Comparison of ENCODE assay signal across 7 cellular contexts in the genomic region with DNA sequence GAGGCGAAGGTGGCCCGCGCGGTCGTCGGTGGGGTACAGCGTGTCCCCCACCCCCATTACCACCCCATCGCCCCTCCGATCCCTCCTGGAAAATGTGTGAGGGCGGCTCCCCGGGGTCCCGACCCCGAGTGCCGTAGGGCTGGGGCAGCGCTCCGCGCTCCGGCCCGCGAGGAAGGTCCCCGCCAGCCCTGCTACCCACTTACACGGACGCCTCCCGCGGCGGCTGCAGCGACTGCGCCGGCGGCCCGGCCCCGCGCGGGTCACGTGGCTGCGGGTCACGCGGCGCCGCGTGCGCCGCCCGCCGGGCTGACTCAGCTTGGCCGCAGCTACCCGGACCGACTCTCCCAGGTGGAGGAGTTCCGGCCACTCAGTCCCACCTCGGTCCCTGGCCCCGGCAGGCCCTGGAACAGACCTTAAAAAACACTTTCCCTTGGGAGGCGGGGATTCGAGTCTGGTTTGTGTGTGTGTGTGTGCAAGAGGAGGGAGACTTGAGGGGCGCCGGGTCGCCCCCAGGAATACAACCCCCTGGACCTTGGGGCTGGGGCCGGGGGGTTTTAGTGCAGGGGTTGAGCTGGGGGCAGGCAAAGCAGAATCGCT.
DNase-seq lines count a peak whose midpoint lies in the region; ATAC-seq lines count a peak whose summit lies in the region.

A gene (minus strand): TSS at position 236 of the 597 bp plus-strand sequence. CDS start 992 bp downstream, outside the sequence.

- DNase-seq in NCI-H2196 treated with DMSO at 0.1 percent for 48 hours (lab: John Stamatoyannopoulos, UW; ENCODE audit: unreplicated experiment), result peak; percentile 56
- peak; percentile 49 for DNase-seq in activated CD4-positive, alpha-beta T cell treated with anti-CD3 and anti-CD28 coated beads for 1 hour
- DNase-seq in kidney tubule cell (ENCODE audit: low spot score), result peak; percentile 90
- peak; percentile 48 to 66 for DNase-seq in stimulated activated CD4-positive, alpha-beta T cell treated with anti-CD3 and anti-CD28 coated beads, Interleukin-1b, Interleukin-23, amount 100 ng/mL, for 4 hours (ENCODE audit: low read depth in 2 of 2)

- ATAC-seq in GM18502 (IDR thresholded peaks at IDR 0.05; ENCODE audit: poor library complexity, unreplicated experiment), result peak; percentile 70
- peak; percentile 75 for ATAC-seq in HG02759 (IDR thresholded peaks at IDR 0.05; ENCODE audit: unreplicated experiment)

- peak within 1 kb of the TSS; percentile 96 for H3K27ac ChIP-seq in cingulate gyrus (ENCODE audit: low read depth, low read length)

Comparison
In these comparisons a context has a peak if more than half of its experiments do, and no peak if none do; other contexts are left out.
1. Peak in every context shown above with its lines: DNase-seq, ATAC-seq and H3K27ac ChIP-seq.